ENCODE assay signal across 12 cellular contexts in genomic region chr12:102955926-102956737, GRCh38. TPM values are rescaled to one million over a fixed set of nuclear protein-coding genes. Genes with fewer than 3 reads are reported as not detected.
A peak's percentile ranks its signal among the peaks of the same experiment; 100 is the strongest.
DNase-seq lines count a peak whose midpoint lies in the region; ATAC-seq and TF ChIP-seq lines count a peak whose summit lies in the region.
"Had no signal": no experiment of that assay in that cellular context is flagged by ENCODE, and none has a peak within 500 bp of the region (broad histone marks: within the 10 kb centered on the region; RNA-seq: fewer than 3 reads in every experiment).

No MANE protein-coding gene starts in this region.

- no peaks in the 10 kb centered on the region for H3K9me3 ChIP-seq in left ventricle myocardium inferior (replicated peaks)
- no peaks in the 10 kb centered on the region for H3K9me3 ChIP-seq in prostate gland
- H3K9me3 ChIP-seq: BLaER1 had no signal

- H3K9me3 Mint-ChIP-seq in type B pancreatic cell: no peaks in the 10 kb centered on the region

- no peak for TF ChIP-seq POLR2A in prostate gland (IDR thresholded peaks at IDR 0.05)

- peak; percentile 21 to 72 for ATAC-seq in left cardiac atrium
- no peak for ATAC-seq in HG03378 (IDR thresholded peaks at IDR 0.05; ENCODE audit: unreplicated experiment)
- ATAC-seq in GM21723 (IDR thresholded peaks at IDR 0.05; ENCODE audit: unreplicated experiment): no peak

- peak overlapping the region; percentile 85 for H3K4me3 Mint-ChIP-seq in type B pancreatic cell

- DNase-seq in left cardiac atrium (no peak), left ventricle myocardium inferior (no peak), SK-N-DZ (ENCODE audit: low spot score) (peak; percentile 58), iPS-NIHi7 (ENCODE audit: extremely low spot score) (peak; percentile 53), type B pancreatic cell (ENCODE audit: extremely low spot score, unreplicated experiment) (no peak), prostate gland (ENCODE audit: low spot score) (no peak)
- DNase-seq: activated CD4-positive, alpha-beta T cell treated with anti-CD3 and anti-CD28 coated beads, Interleukin-2, amount 50 U/mL, for 48 hours; NCI-H446 had no signal

- 3% methylated on average over 50 of the region's 50 CpGs for WGBS in prostate gland

- H3K4me1 ChIP-seq in left ventricle myocardium inferior (peaks cover 29% of the 10 kb centered on the region), prostate gland (replicated peaks) (peaks cover 5% of the 10 kb centered on the region)

- peaks cover 25% of the 10 kb centered on the region for H3K4me1 Mint-ChIP-seq in type B pancreatic cell (ENCODE audit: unreplicated experiment)

- TF ChIP-seq CTCF in left ventricle myocardium inferior (IDR thresholded peaks at IDR 0.05; ENCODE audit: borderline replicate concordance) (no peak), type B pancreatic cell (conservative IDR thresholded peaks at IDR 0.05) (no peak), prostate gland (IDR thresholded peaks at IDR 0.05) (no peak)

- H3K36me3 Mint-ChIP-seq in type B pancreatic cell: no peaks in the 10 kb centered on the region

- no peak overlapping the region for H3K27ac Mint-ChIP-seq in type B pancreatic cell

- H3K27ac ChIP-seq in left ventricle myocardium inferior (replicated peaks): no peak overlapping the region
- no peak overlapping the region for H3K27ac ChIP-seq in prostate gland
- H3K27ac ChIP-seq: BLaER1 had no signal

- intact Hi-C loops in left cardiac atrium (cut with DNase I) (no loop called here), left ventricle myocardium inferior (cut with micrococcal nuclease) (no loop called here), prostate gland (cut with DNase I) (no loop called here)

- H3K27me3 Mint-ChIP-seq in type B pancreatic cell: peaks cover 96% of the 10 kb centered on the region

- peaks cover 100% of the 10 kb centered on the region for H3K27me3 ChIP-seq in left ventricle myocardium inferior (ENCODE audit: low read depth)
- peaks cover 20% of the 10 kb centered on the region for H3K27me3 ChIP-seq in prostate gland (replicated peaks; ENCODE audit: insufficient read depth)

- H3K36me3 ChIP-seq in left ventricle myocardium inferior: no peaks in the 10 kb centered on the region
- no peaks in the 10 kb centered on the region for H3K36me3 ChIP-seq in prostate gland
- H3K36me3 ChIP-seq: BLaER1 had no signal

- no peak overlapping the region for H3K4me3 ChIP-seq in left ventricle myocardium inferior
- H3K4me3 ChIP-seq in prostate gland: no peak overlapping the region

RNA-seq across cellular contexts. Expression of gene ASCL1, which starts 1.3 kb away (rescaled TPM):
- not detected for total RNA-seq in left cardiac atrium
- total RNA-seq in left ventricle myocardium inferior: not detected
- 317 and 369 TPM in 2 replicates for polyA plus RNA-seq in SK-N-DZ (2014; cell fraction: cytosol; rRNA removed)
- 169 and 203 TPM in 2 replicates for polyA plus RNA-seq in SK-N-DZ (2014; cell fraction: nucleus; rRNA removed)
- total RNA-seq in type B pancreatic cell (ENCODE audit: low replicate concordance): 7.5 and 10.4 TPM in 2 replicates
- total RNA-seq in prostate gland: under 1 TPM; 0.34 to 0.50 TPM
- total RNA-seq: aorta had no signal
- polyA plus RNA-seq: aorta had no signal

RNA-seq across cellular contexts. Expression of gene PAH, which starts 39.1 kb away (rescaled TPM):
- total RNA-seq in left cardiac atrium (under 1 TPM in 1 of 2 donors, not detected in 1; 0.32 TPM), left ventricle myocardium inferior (not detected), type B pancreatic cell (ENCODE audit: low replicate concordance) (5.8 and 13.3 TPM in 2 replicates), prostate gland (1 to 10 TPM in 1 of 2 donors, under 1 TPM in 1; 0.36 to 4.1 TPM)
- polyA plus RNA-seq in SK-N-DZ (2014; cell fraction: cytosol; rRNA removed): not detected in 2 replicates
- polyA plus RNA-seq in SK-N-DZ (2014; cell fraction: nucleus; rRNA removed): 0.15 TPM in 1 of 2 replicates, not detected in the other
- total RNA-seq: aorta had no signal
- polyA plus RNA-seq: aorta had no signal

Comparison
In these comparisons a context has a peak if more than half of its experiments do, and no peak if none do; other contexts are left out.
1. ATAC-seq: peak in left cardiac atrium (2 of 2); none in HG03378 (single experiment) and GM21723 (single experiment).
2. DNase-seq: peak in SK-N-DZ (single experiment) and iPS-NIHi7 (single experiment); none in left cardiac atrium (single experiment), left ventricle myocardium inferior (single experiment), type B pancreatic cell (single experiment) and prostate gland (single experiment).